Comparison of ENCODE assay signal across 1 cellular context in genomic region chr20:4624675-4625336, GRCh38.
TF ChIP-seq lines count a peak whose summit lies in the region.
"Not testable (repeated sequence)": the region's sequence is repeated elsewhere in the genome, so short reads cannot be mapped to it uniquely, and the experiment has no call there.

No MANE protein-coding gene starts in this region.

TF ChIP-seq in HepG2, 621 proteins besides CTCF, POLR2A, EP300 and RAD21 (continued from another document):
- TF ChIP-seq ZNF317 (CRISPR knock-in tag; IDR thresholded peaks at IDR 0.05), result 0 out of 2 replicates have a peak, but pooled peaks have one; percentile 48
- peak; percentile 96 for TF ChIP-seq RELA (CRISPR knock-in tag; IDR thresholded peaks at IDR 0.05)
- TF ChIP-seq PITX1 (CRISPR knock-in tag; IDR thresholded peaks at IDR 0.05), result peak; percentile 43; the same call in 1 of the 2 replicates
- TF ChIP-seq FOXA1, NONO (IDR thresholded peaks at IDR 0.05): not testable (repeated sequence)
- peak; percentile 69 for TF ChIP-seq FOXA1 (CRISPR knock-in tag; IDR thresholded peaks at IDR 0.05)
- TF ChIP-seq, protein P1, sequence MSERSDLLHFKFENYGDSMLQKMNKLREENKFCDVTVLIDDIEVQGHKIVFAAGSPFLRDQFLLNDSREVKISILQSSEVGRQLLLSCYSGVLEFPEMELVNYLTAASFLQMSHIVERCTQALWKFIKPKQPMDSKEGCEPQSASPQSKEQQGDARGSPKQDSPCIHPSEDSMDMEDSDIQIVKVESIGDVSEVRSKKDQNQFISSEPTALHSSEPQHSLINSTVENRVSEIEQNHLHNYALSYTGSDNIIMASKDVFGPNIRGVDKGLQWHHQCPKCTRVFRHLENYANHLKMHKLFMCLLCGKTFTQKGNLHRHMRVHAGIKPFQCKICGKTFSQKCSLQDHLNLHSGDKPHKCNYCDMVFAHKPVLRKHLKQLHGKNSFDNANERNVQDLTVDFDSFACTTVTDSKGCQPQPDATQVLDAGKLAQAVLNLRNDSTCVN (CRISPR knock-in tag; IDR thresholded peaks at IDR 0.05; ENCODE audit: borderline replicate concordance), result peak; percentile 23; the same call in 1 of the 2 replicates
- TF ChIP-seq FOXP4 (CRISPR knock-in tag; IDR thresholded peaks at IDR 0.05), result peak; percentile 52; the same call in 1 of the 2 replicates
- peak; percentile 51; the same call in 1 of the 2 replicates for TF ChIP-seq HOXA3 (CRISPR knock-in tag; IDR thresholded peaks at IDR 0.05)
- TF ChIP-seq, protein P2, sequence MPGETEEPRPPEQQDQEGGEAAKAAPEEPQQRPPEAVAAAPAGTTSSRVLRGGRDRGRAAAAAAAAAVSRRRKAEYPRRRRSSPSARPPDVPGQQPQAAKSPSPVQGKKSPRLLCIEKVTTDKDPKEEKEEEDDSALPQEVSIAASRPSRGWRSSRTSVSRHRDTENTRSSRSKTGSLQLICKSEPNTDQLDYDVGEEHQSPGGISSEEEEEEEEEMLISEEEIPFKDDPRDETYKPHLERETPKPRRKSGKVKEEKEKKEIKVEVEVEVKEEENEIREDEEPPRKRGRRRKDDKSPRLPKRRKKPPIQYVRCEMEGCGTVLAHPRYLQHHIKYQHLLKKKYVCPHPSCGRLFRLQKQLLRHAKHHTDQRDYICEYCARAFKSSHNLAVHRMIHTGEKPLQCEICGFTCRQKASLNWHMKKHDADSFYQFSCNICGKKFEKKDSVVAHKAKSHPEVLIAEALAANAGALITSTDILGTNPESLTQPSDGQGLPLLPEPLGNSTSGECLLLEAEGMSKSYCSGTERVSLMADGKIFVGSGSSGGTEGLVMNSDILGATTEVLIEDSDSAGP (CRISPR knock-in tag; IDR thresholded peaks at IDR 0.05; ENCODE audit: borderline replicate concordance), result 0 out of 2 replicates have a peak, but pooled peaks have one; percentile 40
- TF ChIP-seq SKI (IDR thresholded peaks at IDR 0.05; ENCODE audit: partially characterized antibody), result peak; percentile 18
- peak; percentile 96 for TF ChIP-seq NFKBIZ (CRISPR knock-in tag; IDR thresholded peaks at IDR 0.05)
- peak; percentile 44; the same call in 1 of the 2 replicates for TF ChIP-seq SRY (CRISPR knock-in tag; IDR thresholded peaks at IDR 0.05)
- 0 out of 2 replicates have a peak, but pooled peaks have one; percentile 39 for TF ChIP-seq ZSCAN21 (CRISPR knock-in tag; IDR thresholded peaks at IDR 0.05; ENCODE audit: borderline replicate concordance)
- TF ChIP-seq BRCA1 (CRISPR knock-in tag; IDR thresholded peaks at IDR 0.05), result 0 out of 2 replicates have a peak, but pooled peaks have one; percentile 38
- peak; percentile 44; the same call in 1 of the 2 replicates for TF ChIP-seq SAP130 (CRISPR knock-in tag; IDR thresholded peaks at IDR 0.05; ENCODE audit: low read depth)
- TF ChIP-seq YY1 (IDR thresholded peaks at IDR 0.05; ENCODE audit: insufficient read depth, insufficient replicate concordance, low read depth, low read length), result peak; percentile 41
- TF ChIP-seq HOXA5 (CRISPR knock-in tag; IDR thresholded peaks at IDR 0.05), result 0 out of 2 replicates have a peak, but pooled peaks have one; percentile 28
- peak; percentile 18 for TF ChIP-seq ZNF781 (CRISPR knock-in tag; IDR thresholded peaks at IDR 0.05; ENCODE audit: borderline replicate concordance, not compliant biosample characterization)
- TF ChIP-seq FOXA3 (CRISPR knock-in tag; IDR thresholded peaks at IDR 0.05), result peak; percentile 80
- peak; percentile 100 for TF ChIP-seq ZNF17 (CRISPR knock-in tag; IDR thresholded peaks at IDR 0.05)
- TF ChIP-seq, protein P3, sequence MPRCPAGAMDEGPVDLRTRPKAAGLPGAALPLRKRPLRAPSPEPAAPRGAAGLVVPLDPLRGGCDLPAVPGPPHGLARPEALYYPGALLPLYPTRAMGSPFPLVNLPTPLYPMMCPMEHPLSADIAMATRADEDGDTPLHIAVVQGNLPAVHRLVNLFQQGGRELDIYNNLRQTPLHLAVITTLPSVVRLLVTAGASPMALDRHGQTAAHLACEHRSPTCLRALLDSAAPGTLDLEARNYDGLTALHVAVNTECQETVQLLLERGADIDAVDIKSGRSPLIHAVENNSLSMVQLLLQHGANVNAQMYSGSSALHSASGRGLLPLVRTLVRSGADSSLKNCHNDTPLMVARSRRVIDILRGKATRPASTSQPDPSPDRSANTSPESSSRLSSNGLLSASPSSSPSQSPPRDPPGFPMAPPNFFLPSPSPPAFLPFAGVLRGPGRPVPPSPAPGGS (CRISPR knock-in tag; IDR thresholded peaks at IDR 0.05), result peak; percentile 99
- TF ChIP-seq ZNF280B (CRISPR knock-in tag; IDR thresholded peaks at IDR 0.05; ENCODE audit: borderline replicate concordance), result 0 out of 2 replicates have a peak, but pooled peaks have one; percentile 51
- peak; percentile 20; the same call in 1 of the 2 replicates for TF ChIP-seq ZNF350 (CRISPR knock-in tag; IDR thresholded peaks at IDR 0.05; ENCODE audit: borderline replicate concordance, low read depth)
- peak; percentile 97 for TF ChIP-seq ZNF281 (CRISPR knock-in tag; IDR thresholded peaks at IDR 0.05; ENCODE audit: borderline replicate concordance)
- 0 out of 2 replicates have a peak, but pooled peaks have one; percentile 25 for TF ChIP-seq ELF3 (CRISPR knock-in tag; IDR thresholded peaks at IDR 0.05)
- peak; percentile 17; the same call in 1 of the 2 replicates for TF ChIP-seq ELF1 (CRISPR knock-in tag; IDR thresholded peaks at IDR 0.05)
- TF ChIP-seq FOXK1 (CRISPR knock-in tag; IDR thresholded peaks at IDR 0.05; ENCODE audit: borderline replicate concordance, low read depth), result peak; percentile 43; the same call in 1 of the 2 replicates
- TF ChIP-seq HNF4A (CRISPR knock-in tag; IDR thresholded peaks at IDR 0.05), result peak; percentile 28; the same call in 1 of the 2 replicates
- TF ChIP-seq NONO (CRISPR knock-in tag; conservative IDR thresholded peaks at IDR 0.05), result 0 out of 2 replicates have a peak, but pooled peaks have one; percentile 30
- peak; percentile 70; the same call in 1 of the 2 replicates for TF ChIP-seq ZNF160 (CRISPR knock-in tag; IDR thresholded peaks at IDR 0.05)
- 0 out of 2 replicates have a peak, but pooled peaks have one; percentile 29 for TF ChIP-seq ERF (CRISPR knock-in tag; IDR thresholded peaks at IDR 0.05)
- peak; percentile 38; the same call in 1 of the 2 replicates for TF ChIP-seq KDM5B (CRISPR knock-in tag; IDR thresholded peaks at IDR 0.05; ENCODE audit: borderline replicate concordance)
- TF ChIP-seq, protein P4, sequence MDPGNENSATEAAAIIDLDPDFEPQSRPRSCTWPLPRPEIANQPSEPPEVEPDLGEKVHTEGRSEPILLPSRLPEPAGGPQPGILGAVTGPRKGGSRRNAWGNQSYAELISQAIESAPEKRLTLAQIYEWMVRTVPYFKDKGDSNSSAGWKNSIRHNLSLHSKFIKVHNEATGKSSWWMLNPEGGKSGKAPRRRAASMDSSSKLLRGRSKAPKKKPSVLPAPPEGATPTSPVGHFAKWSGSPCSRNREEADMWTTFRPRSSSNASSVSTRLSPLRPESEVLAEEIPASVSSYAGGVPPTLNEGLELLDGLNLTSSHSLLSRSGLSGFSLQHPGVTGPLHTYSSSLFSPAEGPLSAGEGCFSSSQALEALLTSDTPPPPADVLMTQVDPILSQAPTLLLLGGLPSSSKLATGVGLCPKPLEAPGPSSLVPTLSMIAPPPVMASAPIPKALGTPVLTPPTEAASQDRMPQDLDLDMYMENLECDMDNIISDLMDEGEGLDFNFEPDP (CRISPR knock-in tag; conservative IDR thresholded peaks at IDR 0.05), result 0 out of 2 replicates have a peak, but pooled peaks have one; percentile 32
- TF ChIP-seq SALL1 (CRISPR knock-in tag; IDR thresholded peaks at IDR 0.05), result peak; percentile 46; the same call in 1 of the 2 replicates
- peak; percentile 33; the same call in 1 of the 2 replicates for TF ChIP-seq ZFY (CRISPR knock-in tag; IDR thresholded peaks at IDR 0.05)
- TF ChIP-seq HDAC1 (CRISPR knock-in tag; IDR thresholded peaks at IDR 0.05), result 0 out of 2 replicates have a peak, but pooled peaks have one; percentile 11
